ENCODE assay signal across 8 cellular contexts in genomic region chr12:26845057-26845666, GRCh38. TPM values are rescaled to one million over a fixed set of nuclear protein-coding genes. Genes with fewer than 3 reads are reported as not detected.
DNase-seq lines count a peak whose midpoint lies in the region; ATAC-seq lines count a peak whose summit lies in the region.

No MANE protein-coding gene starts in this region.

- ATAC-seq in left cardiac atrium (peak; percentile 75 to 80), HG02870 (IDR thresholded peaks at IDR 0.05; ENCODE audit: unreplicated experiment) (no peak)

- H3K4me2 ChIP-seq in skeletal muscle satellite cell (ENCODE audit: low read length) = peak overlapping the region; percentile 39

- H3K9ac ChIP-seq in skeletal muscle satellite cell (ENCODE audit: low read depth, low read length) = no peak overlapping the region

- no peak overlapping the region for H3K4me3 ChIP-seq in skeletal muscle satellite cell (ENCODE audit: low read length)

- H3K9me3 ChIP-seq in skeletal muscle satellite cell (replicated peaks; ENCODE audit: low read length) = no peaks in the 10 kb centered on the region

- no peaks in the 10 kb centered on the region for H3K36me3 ChIP-seq in skeletal muscle satellite cell (ENCODE audit: insufficient read depth, low read length)

- no peaks in the 10 kb centered on the region for H3K4me1 ChIP-seq in skeletal muscle satellite cell (ENCODE audit: control insufficient read depth, insufficient read depth, low read length)

- H3K27me3 ChIP-seq in skeletal muscle satellite cell (ENCODE audit: control insufficient read depth, insufficient read depth, low read length) = peaks cover 10% of the 10 kb centered on the region

- DNase-seq in COLO829 (ENCODE audit: low spot score) (peak; percentile 29), HT1080 (ENCODE audit: low read depth) (peak; percentile 50), left cardiac atrium (peak; percentile 77), NCI-H2081 (lab: John Stamatoyannopoulos, UW) (no peak)
- DNase-seq in activated CD4-positive, alpha-beta T cell treated with anti-CD3 and anti-CD28 coated beads, Interleukin-2, amount 50 U/mL, for 1 hour = peak; percentile 16
- no peak for DNase-seq in activated CD4-positive, CD25-positive, alpha-beta regulatory T cell treated with anti-CD3 and anti-CD28 coated beads, Interleukin-2, amount 50 U/mL, for 72 hours

- intact Hi-C loops in left cardiac atrium (cut with DNase I) = no loop called here

RNA-seq across cellular contexts. Expression of gene ITPR2, which starts 12.2 kb away (rescaled TPM):
- 4.9 and 9.3 TPM in 2 replicates for total RNA-seq in HT1080 (2014; rRNA removed; shearing (Covaris generic))
- polyA plus RNA-seq in HT1080 (2015; cell fraction: cytosol; rRNA removed) = 1.2 and 2.7 TPM in 2 replicates
- polyA plus RNA-seq in HT1080 (2015; cell fraction: nucleus; rRNA removed) = 8.0 TPM in 2 replicates
- total RNA-seq in left cardiac atrium = 10 to 100 TPM; 25.4 to 26.7 TPM
- total RNA-seq in skeletal muscle satellite cell (2012; rRNA removed) = 10.1 and 11.8 TPM in 2 replicates

Comparison
In these comparisons a context has a peak if more than half of its experiments do, and no peak if none do; other contexts are left out.
1. DNase-seq: peak in COLO829 (single experiment), HT1080 (single experiment), activated CD4-positive, alpha-beta T cell treated with anti-CD3 and anti-CD28 coated beads, Interleukin-2, amount 50 U/mL, for 1 hour (single experiment) and left cardiac atrium (single experiment); none in activated CD4-positive, CD25-positive, alpha-beta regulatory T cell treated with anti-CD3 and anti-CD28 coated beads, Interleukin-2, amount 50 U/mL, for 72 hours (single experiment) and NCI-H2081 (0 of 2).